1 cellular context compared by ENCODE assay signal in the genomic region with DNA sequence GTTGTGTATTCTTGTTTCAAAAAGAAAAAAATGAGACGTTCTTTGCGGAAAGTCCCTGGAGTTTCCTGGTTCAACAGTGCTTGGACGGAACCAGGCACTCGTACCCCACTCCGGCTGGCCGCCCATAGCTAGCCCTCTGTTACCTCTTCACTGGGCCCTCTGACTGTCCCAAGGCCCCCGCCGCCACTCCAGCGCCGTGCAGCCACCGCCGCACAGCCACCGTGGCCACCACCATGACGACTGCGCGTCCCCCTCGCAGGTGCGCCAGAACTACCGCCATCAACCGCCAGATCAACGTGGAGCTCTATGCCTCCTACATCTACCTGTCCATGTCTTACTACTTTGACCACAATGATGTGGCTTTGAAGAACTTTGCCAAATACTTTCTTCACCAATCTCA.
TF ChIP-seq lines count a peak whose summit lies in the region.

No MANE protein-coding gene starts in this region.

TF ChIP-seq in HepG2, 621 proteins besides CTCF, POLR2A, EP300 and RAD21:
- peak; percentile 68 for TF ChIP-seq AGO2 (optimal IDR thresholded peaks at IDR 0.05; ENCODE audit: low read depth, low read length)
- TF ChIP-seq RBFOX2 (IDR thresholded peaks at IDR 0.05; ENCODE audit: low read depth, low read length): 0 out of 2 replicates have a peak, but pooled peaks have one; percentile 45
- no peak for TF ChIP-seq ZNF234 (CRISPR knock-in tag; conservative IDR thresholded peaks at IDR 0.05)
- TF ChIP-seq ZKSCAN5 (CRISPR knock-in tag; IDR thresholded peaks at IDR 0.05): no peak
- no peak for TF ChIP-seq RORA (CRISPR knock-in tag; IDR thresholded peaks at IDR 0.05)
- TF ChIP-seq NR2F1 (CRISPR knock-in tag; IDR thresholded peaks at IDR 0.05): no peak
- no peak for TF ChIP-seq ASH2L (IDR thresholded peaks at IDR 0.05; ENCODE audit: insufficient read length, low read depth, low read length)
- TF ChIP-seq YEATS4 (CRISPR knock-in tag; IDR thresholded peaks at IDR 0.05; ENCODE audit: borderline replicate concordance): no peak
- TF ChIP-seq, protein P1, sequence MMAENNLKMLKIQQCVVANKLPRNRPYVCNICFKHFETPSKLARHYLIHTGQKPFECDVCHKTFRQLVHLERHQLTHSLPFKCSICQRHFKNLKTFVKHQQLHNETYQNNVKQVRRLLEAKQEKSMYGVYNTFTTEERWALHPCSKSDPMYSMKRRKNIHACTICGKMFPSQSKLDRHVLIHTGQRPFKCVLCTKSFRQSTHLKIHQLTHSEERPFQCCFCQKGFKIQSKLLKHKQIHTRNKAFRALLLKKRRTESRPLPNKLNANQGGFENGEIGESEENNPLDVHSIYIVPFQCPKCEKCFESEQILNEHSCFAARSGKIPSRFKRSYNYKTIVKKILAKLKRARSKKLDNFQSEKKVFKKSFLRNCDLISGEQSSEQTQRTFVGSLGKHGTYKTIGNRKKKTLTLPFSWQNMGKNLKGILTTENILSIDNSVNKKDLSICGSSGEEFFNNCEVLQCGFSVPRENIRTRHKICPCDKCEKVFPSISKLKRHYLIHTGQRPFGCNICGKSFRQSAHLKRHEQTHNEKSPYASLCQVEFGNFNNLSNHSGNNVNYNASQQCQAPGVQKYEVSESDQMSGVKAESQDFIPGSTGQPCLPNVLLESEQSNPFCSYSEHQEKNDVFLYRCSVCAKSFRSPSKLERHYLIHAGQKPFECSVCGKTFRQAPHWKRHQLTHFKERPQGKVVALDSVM (CRISPR knock-in tag; IDR thresholded peaks at IDR 0.05): no peak
- TF ChIP-seq, protein P2, sequence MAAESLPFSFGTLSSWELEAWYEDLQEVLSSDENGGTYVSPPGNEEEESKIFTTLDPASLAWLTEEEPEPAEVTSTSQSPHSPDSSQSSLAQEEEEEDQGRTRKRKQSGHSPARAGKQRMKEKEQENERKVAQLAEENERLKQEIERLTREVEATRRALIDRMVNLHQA (CRISPR knock-in tag; IDR thresholded peaks at IDR 0.05): no peak
- no peak for TF ChIP-seq KLF15 (CRISPR knock-in tag; IDR thresholded peaks at IDR 0.05; ENCODE audit: borderline replicate concordance)
- TF ChIP-seq, protein P3, sequence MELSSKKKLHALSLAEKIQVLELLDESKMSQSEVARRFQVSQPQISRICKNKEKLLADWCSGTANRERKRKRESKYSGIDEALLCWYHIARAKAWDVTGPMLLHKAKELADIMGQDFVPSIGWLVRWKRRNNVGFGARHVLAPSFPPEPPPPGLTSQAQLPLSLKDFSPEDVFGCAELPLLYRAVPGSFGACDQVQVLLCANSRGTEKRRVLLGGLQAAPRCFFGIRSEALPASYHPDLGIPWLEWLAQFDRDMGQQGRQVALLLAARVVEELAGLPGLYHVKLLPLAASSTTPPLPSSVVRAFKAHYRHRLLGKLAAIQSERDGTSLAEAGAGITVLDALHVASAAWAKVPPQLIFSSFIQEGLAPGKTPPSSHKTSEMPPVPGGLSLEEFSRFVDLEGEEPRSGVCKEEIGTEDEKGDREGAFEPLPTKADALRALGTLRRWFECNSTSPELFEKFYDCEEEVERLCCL (CRISPR knock-in tag; IDR thresholded peaks at IDR 0.05; ENCODE audit: borderline replicate concordance): no peak
- TF ChIP-seq, protein P4, sequence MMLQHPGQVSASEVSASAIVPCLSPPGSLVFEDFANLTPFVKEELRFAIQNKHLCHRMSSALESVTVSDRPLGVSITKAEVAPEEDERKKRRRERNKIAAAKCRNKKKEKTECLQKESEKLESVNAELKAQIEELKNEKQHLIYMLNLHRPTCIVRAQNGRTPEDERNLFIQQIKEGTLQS (CRISPR knock-in tag; IDR thresholded peaks at IDR 0.05): no peak
- no peak for TF ChIP-seq ZNF619 (CRISPR knock-in tag; IDR thresholded peaks at IDR 0.05)
- no peak for TF ChIP-seq NCOA1 (CRISPR knock-in tag; IDR thresholded peaks at IDR 0.05)
- TF ChIP-seq ZNF773 (CRISPR knock-in tag; IDR thresholded peaks at IDR 0.05; ENCODE audit: borderline replicate concordance): no peak
- TF ChIP-seq, protein P5, sequence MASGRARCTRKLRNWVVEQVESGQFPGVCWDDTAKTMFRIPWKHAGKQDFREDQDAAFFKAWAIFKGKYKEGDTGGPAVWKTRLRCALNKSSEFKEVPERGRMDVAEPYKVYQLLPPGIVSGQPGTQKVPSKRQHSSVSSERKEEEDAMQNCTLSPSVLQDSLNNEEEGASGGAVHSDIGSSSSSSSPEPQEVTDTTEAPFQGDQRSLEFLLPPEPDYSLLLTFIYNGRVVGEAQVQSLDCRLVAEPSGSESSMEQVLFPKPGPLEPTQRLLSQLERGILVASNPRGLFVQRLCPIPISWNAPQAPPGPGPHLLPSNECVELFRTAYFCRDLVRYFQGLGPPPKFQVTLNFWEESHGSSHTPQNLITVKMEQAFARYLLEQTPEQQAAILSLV (CRISPR knock-in tag; IDR thresholded peaks at IDR 0.05; ENCODE audit: borderline replicate concordance): no peak
